ENCODE assay signal across 10 cellular contexts in the genomic region with DNA sequence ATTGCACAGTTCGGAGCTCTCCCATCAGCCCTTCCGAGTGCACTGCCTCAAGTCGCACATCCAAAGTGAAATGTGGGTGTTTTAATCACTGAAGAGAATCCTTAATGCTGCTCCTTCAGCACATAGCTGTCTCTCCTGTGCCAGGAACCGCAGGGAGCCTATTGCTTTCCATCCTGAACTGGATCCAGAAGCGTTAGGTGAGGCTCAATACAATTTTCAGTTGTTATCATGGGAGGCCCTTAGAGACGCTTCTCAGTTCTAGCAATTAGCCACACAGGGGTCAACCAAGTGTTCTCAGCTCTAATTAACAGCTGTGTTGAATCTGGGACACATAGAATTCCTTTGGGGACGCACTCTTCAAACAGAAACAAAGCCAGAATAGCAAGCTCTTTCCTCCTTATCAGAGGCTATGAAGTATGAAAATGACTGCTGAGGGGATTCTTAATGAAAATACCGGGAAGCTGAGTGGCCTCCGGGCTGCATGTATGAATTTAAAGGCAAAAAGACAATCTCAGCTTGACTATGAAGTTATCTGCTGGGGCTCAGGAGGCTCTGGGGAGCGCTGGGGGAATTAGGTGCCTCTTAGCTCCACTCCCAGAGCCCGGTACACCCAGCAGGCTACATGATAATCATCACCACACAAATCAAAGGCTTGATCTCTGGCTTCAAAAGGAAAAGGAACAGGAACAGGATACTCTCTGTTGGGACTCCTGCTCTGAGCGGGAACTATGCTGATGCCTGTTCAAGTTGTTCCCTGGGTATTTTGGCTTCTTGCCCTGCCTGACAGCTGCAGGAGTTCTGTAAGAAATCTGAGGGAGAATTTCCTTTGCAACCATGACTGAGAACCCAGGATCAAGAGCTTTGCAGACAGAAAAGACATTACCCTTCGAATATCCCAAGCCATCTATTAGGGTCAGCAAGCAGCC.
DNase-seq lines count a peak whose midpoint lies in the region; ATAC-seq and TF ChIP-seq lines count a peak whose summit lies in the region.
"Had no signal": no experiment of that assay in that cellular context is flagged by ENCODE, and none has a peak within 500 bp of the region (broad histone marks: within the 10 kb centered on the region; RNA-seq: fewer than 3 reads in every experiment).

No MANE protein-coding gene starts in this region.

- H3K4me3 ChIP-seq in fibroblast of pulmonary artery (replicated peaks; ENCODE audit: low read depth, low read length): no peak overlapping the region
- H3K4me3 ChIP-seq: PC-9 had no signal

- ATAC-seq in GM19328 (IDR thresholded peaks at IDR 0.05; ENCODE audit: unreplicated experiment): no peak

- TF ChIP-seq CTCF in fibroblast of pulmonary artery (IDR thresholded peaks at IDR 0.05; ENCODE audit: low read length, missing control alignments): no peak

- peak; percentile 28 for DNase-seq in AG08395 (ENCODE audit: low spot score)
- peak; percentile 62 to 84 for DNase-seq in NCI-H446 (lab: John Stamatoyannopoulos, UW)
- peak; percentile 82 for DNase-seq in fibroblast of pulmonary artery (ENCODE audit: low read depth)
- DNase-seq in non-pigmented ciliary epithelial cell (ENCODE audit: low read depth): peak; percentile 11
- DNase-seq in effector CD8-positive, alpha-beta T cell (lab: John Stamatoyannopoulos, UW): no peak
- no peak for DNase-seq in stimulated activated CD4-positive, alpha-beta T cell treated with anti-CD3 and anti-CD28 coated beads, Interleukin-4, amount 100 ng/mL, for 24 hours
- DNase-seq in activated naive CD4-positive, alpha-beta T cell (lab: John Stamatoyannopoulos, UW): no peak
- DNase-seq: PC-9; stimulated activated CD4-positive, alpha-beta T cell treated with anti-CD3 and anti-CD28 coated beads, Interleukin-2, amount 100 ng/mL, for 48 hours had no signal

Comparison
In these comparisons a context has a peak if more than half of its experiments do, and no peak if none do; other contexts are left out.
1. DNase-seq: peak in AG08395 (single experiment), NCI-H446 (2 of 2), fibroblast of pulmonary artery (single experiment) and non-pigmented ciliary epithelial cell (single experiment); none in effector CD8-positive, alpha-beta T cell (single experiment), stimulated activated CD4-positive, alpha-beta T cell treated with anti-CD3 and anti-CD28 coated beads, Interleukin-4, amount 100 ng/mL, for 24 hours (single experiment) and activated naive CD4-positive, alpha-beta T cell (0 of 4).